8 cellular contexts compared by ENCODE assay signal in the genomic region with DNA sequence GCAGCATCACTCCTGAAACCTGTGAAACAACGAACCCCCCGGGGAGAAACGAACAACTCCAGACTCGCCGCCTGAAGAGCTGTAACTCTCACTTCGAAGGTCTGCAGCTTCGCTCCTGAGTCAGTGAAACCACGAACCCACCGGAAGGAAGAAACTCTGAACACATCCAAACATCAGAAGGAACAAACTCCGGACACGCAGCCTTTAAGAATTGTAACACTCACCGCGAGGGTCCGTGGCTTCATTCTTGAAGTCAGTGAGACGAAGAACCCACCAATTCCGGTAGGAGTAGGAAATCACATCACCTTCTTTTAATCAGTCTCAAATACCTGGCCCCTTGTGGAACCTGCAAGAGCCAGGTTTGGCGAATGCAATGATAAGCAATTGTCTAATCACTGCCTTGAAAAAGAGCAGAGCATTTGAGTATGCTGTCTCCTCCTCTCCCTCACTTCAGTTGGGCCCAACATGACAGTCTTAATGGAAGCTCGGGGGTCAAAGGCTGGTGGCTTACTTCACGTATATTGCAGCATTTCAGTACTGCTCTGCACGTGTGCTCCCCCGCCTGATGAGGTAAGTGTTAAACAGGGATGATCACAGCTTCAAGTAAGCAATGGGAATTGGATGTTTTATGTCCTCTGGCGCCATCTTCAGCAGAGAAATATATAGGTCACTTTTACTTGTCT. TPM values are rescaled to one million over a fixed set of nuclear protein-coding genes. Genes with fewer than 3 reads are reported as not detected.
DNase-seq lines count a peak whose midpoint lies in the region; ATAC-seq and TF ChIP-seq lines count a peak whose summit lies in the region.

No MANE protein-coding gene starts in this region.

- intact Hi-C loops in Right ventricle myocardium inferior (cut with DNase I) (loop anchor here (2.0 to 5.0 kb wide), 4 partner anchors 44 to 389 kb away; a partner anchor contains a TSS), cardiac septum (cut with DNase I) (loop anchor here (5.0 to 10.0 kb wide), 3 partner anchors 44 to 382 kb away; no protein-coding TSS in a partner anchor), Right ventricle myocardium superior (cut with DNase I) (loop anchor here (2.0 to 10.0 kb wide), 3 partner anchors 48 to 392 kb away; no protein-coding TSS in a partner anchor)

- peak; percentile 63 for TF ChIP-seq CTCF in retinal pigment epithelial cell (conservative IDR thresholded peaks at IDR 0.05; ENCODE audit: low read depth, low read length)

- H3K27ac Mint-ChIP-seq in activated naive CD4-positive, alpha-beta T cell treated with anti-CD3 and anti-CD28 coated beads, Interleukin-2, amount 50 U/mL, for 72 hours = peak overlapping the region; percentile 79 to 93

- H3K4me3 ChIP-seq in retinal pigment epithelial cell (ENCODE audit: low read length) = no peak overlapping the region

- ATAC-seq in Right ventricle myocardium inferior = peak; percentile 84
- peak; percentile 91 for ATAC-seq in HG02759 (IDR thresholded peaks at IDR 0.05; ENCODE audit: unreplicated experiment)
- peak; percentile 94 to 95 for ATAC-seq in activated naive CD4-positive, alpha-beta T cell treated with anti-CD3 and anti-CD28 coated beads, Interleukin-2, amount 50 U/mL, for 72 hours
- ATAC-seq in Right ventricle myocardium superior (ENCODE audit: poor library complexity) = peak; percentile 95

- peaks cover 0 to 19% of the 10 kb centered on the region in 2 donors for H3K36me3 Mint-ChIP-seq in activated naive CD4-positive, alpha-beta T cell treated with anti-CD3 and anti-CD28 coated beads, Interleukin-2, amount 50 U/mL, for 72 hours

- H3K9me3 Mint-ChIP-seq in activated naive CD4-positive, alpha-beta T cell treated with anti-CD3 and anti-CD28 coated beads, Interleukin-2, amount 50 U/mL, for 72 hours = peaks cover 0 to 5% of the 10 kb centered on the region in 2 donors

- no peak for DNase-seq in Right ventricle myocardium inferior (ENCODE audit: missing footprints)
- no peak for DNase-seq in cardiac septum (ENCODE audit: low spot score)
- DNase-seq in NCI-H1092 (lab: John Stamatoyannopoulos, UW) = peak; percentile 55
- peak; percentile 84 for DNase-seq in SK-N-DZ (ENCODE audit: low spot score)
- peak; percentile 58 to 64 for DNase-seq in activated naive CD4-positive, alpha-beta T cell treated with anti-CD3 and anti-CD28 coated beads, Interleukin-2, amount 50 U/mL, for 72 hours (ENCODE audit: low spot score in 2 of 2)
- DNase-seq in Right ventricle myocardium superior = no peak
- peak; percentile 45 for DNase-seq in retinal pigment epithelial cell (ENCODE audit: low read depth)

RNA-seq across cellular contexts. Expression of a gene that starts 0.5 kb away (rescaled TPM):
- total RNA-seq in Right ventricle myocardium inferior (not detected), cardiac septum (not detected), Right ventricle myocardium superior (not detected)
- polyA plus RNA-seq in SK-N-DZ (2014; cell fraction: cytosol; rRNA removed) = 0.41 TPM in 1 of 2 replicates, not detected in the other
- polyA plus RNA-seq in SK-N-DZ (2014; cell fraction: nucleus; rRNA removed) = not detected in 2 replicates
- total RNA-seq in activated naive CD4-positive, alpha-beta T cell treated with anti-CD3 and anti-CD28 coated beads, Interleukin-2, amount 50 U/mL, for 72 hours = 1 to 10 TPM; 4.5 to 4.7 TPM

RNA-seq across cellular contexts. Expression of a gene that starts 58.0 kb away (rescaled TPM):
- total RNA-seq in Right ventricle myocardium inferior = 0.76 TPM
- total RNA-seq in cardiac septum = 1.5 TPM
- polyA plus RNA-seq in SK-N-DZ (2014; cell fraction: cytosol; rRNA removed) = 53.5 and 54.2 TPM in 2 replicates
- 199 and 236 TPM in 2 replicates for polyA plus RNA-seq in SK-N-DZ (2014; cell fraction: nucleus; rRNA removed)
- 1 to 10 TPM; 1.6 to 2.2 TPM for total RNA-seq in activated naive CD4-positive, alpha-beta T cell treated with anti-CD3 and anti-CD28 coated beads, Interleukin-2, amount 50 U/mL, for 72 hours
- total RNA-seq in Right ventricle myocardium superior = 0.54 TPM

Comparison
In these comparisons a context has a peak if more than half of its experiments do, and no peak if none do; other contexts are left out.
1. DNase-seq: peak in NCI-H1092 (single experiment), SK-N-DZ (single experiment), activated naive CD4-positive, alpha-beta T cell treated with anti-CD3 and anti-CD28 coated beads, Interleukin-2, amount 50 U/mL, for 72 hours (2 of 2) and retinal pigment epithelial cell (single experiment); none in Right ventricle myocardium inferior (single experiment), cardiac septum (single experiment) and Right ventricle myocardium superior (single experiment).
2. Peak in every context shown above with its lines, with median percentiles within 50 percentile points of each other: ATAC-seq.